Comparison of ENCODE assay signal across 9 cellular contexts in genomic region chr7:75639071-75639892, GRCh38.
DNase-seq lines count a peak whose midpoint lies in the region; ATAC-seq, FAIRE-seq and TF ChIP-seq lines count a peak whose summit lies in the region.
"Had no signal": no experiment of that assay in that cellular context is flagged by ENCODE, and none has a peak within 500 bp of the region (broad histone marks: within the 10 kb centered on the region; RNA-seq: fewer than 3 reads in every experiment).

No MANE protein-coding gene starts in this region.

- H3K4me1 Mint-ChIP-seq in activated CD8-positive, alpha-beta memory T cell treated with anti-CD3 and anti-CD28 coated beads, Interleukin-2, amount 10 ng/mL, durations not matched to agents 7 days and 5 days: peaks cover 14% of the 10 kb centered on the region

- peak; percentile 68 for FAIRE-seq in endothelial cell of umbilical vein (lab: Jason Lieb, UNC)
- FAIRE-seq: endometrium had no signal

- H3K9me3 ChIP-seq in endothelial cell of umbilical vein (replicated peaks; ENCODE audit: control insufficient read depth, insufficient read depth, low read length) (no peaks in the 10 kb centered on the region), mononuclear cell (ENCODE audit: low read depth, low read length) (no peaks in the 10 kb centered on the region)

- CTCF ChIA-PET in activated CD8-positive, alpha-beta memory T cell treated with anti-CD3 and anti-CD28 coated beads, Interleukin-2, amount 10 ng/mL, durations not matched to agents 7 days and 5 days (lab: Charles Lee): interaction anchor here (0.8 kb wide), 1 partner anchor 43 kb away, joined by 3 read pairs; no protein-coding TSS in a partner anchor
- CTCF ChIA-PET in endothelial cell of umbilical vein (lab: Charles Lee): interaction anchor here (2.1 kb wide), 1 partner anchor 123 kb away, joined by 10 read pairs; no protein-coding TSS in a partner anchor

- H3K79me2 ChIP-seq in endothelial cell of umbilical vein (ENCODE audit: control insufficient read depth, insufficient read depth, low read length): no peaks in the 10 kb centered on the region

- DNase-seq in GM06990 (ENCODE audit: extremely low read depth, insufficient read length) (peak; percentile 50), NCI-H1417 (lab: John Stamatoyannopoulos, UW) (peak; percentile 47 to 81 (median 78)), endothelial cell of umbilical vein (ENCODE audit: low read depth, low spot score) (peak; percentile 44), substantia nigra (lab: John Stamatoyannopoulos, UW) (peak in 43 of 49 donors; percentile 20 to 86 (median 64)), epidermal melanocyte (ENCODE audit: insufficient read length, low spot score) (no peak), erythroblast (lab: John Stamatoyannopoulos, UW) (no peak)
- peak; percentile 44 for DNase-seq in activated CD8-positive, alpha-beta memory T cell treated with anti-CD3 and anti-CD28 coated beads, Interleukin-2, amount 10 ng/mL, durations not matched to agents 7 days and 5 days

- no peaks in the 10 kb centered on the region for H3K9me3 Mint-ChIP-seq in activated CD8-positive, alpha-beta memory T cell treated with anti-CD3 and anti-CD28 coated beads, Interleukin-2, amount 10 ng/mL, durations not matched to agents 7 days and 5 days (ENCODE audit: low read depth)

- intact Hi-C loops in endothelial cell of umbilical vein (cut with micrococcal nuclease): loop anchor here (2.0 to 10.0 kb wide), 3 partner anchors 38 to 114 kb away; partner anchors contain the start of gene HIP1

- no peaks in the 10 kb centered on the region for H3K36me3 Mint-ChIP-seq in activated CD8-positive, alpha-beta memory T cell treated with anti-CD3 and anti-CD28 coated beads, Interleukin-2, amount 10 ng/mL, durations not matched to agents 7 days and 5 days

- peak overlapping the region; percentile 80 for H3K4me3 Mint-ChIP-seq in activated CD8-positive, alpha-beta memory T cell treated with anti-CD3 and anti-CD28 coated beads, Interleukin-2, amount 10 ng/mL, durations not matched to agents 7 days and 5 days

- peak overlapping the region; percentile 91 for H2AFZ ChIP-seq in endothelial cell of umbilical vein (ENCODE audit: low read depth, low read length)

- H3K4me2 ChIP-seq in endothelial cell of umbilical vein (ENCODE audit: insufficient read depth, low read length): peak overlapping the region; percentile 59

- H4K20me1 ChIP-seq in endothelial cell of umbilical vein (replicated peaks; ENCODE audit: control insufficient read depth, extremely low read depth, insufficient read depth, low read length): no peaks in the 10 kb centered on the region

- H3K27ac Mint-ChIP-seq in activated CD8-positive, alpha-beta memory T cell treated with anti-CD3 and anti-CD28 coated beads, Interleukin-2, amount 10 ng/mL, durations not matched to agents 7 days and 5 days: no peak overlapping the region

- POLR2A ChIA-PET in endothelial cell of umbilical vein (lab: Charles Lee): interaction anchor here (0.6 kb wide), 1 partner anchor 101 kb away, joined by 3 read pairs; no protein-coding TSS in a partner anchor

- peak; percentile 25 for ATAC-seq in activated CD8-positive, alpha-beta memory T cell treated with anti-CD3 and anti-CD28 coated beads, Interleukin-2, amount 10 ng/mL, durations not matched to agents 7 days and 5 days

- TF ChIP-seq POLR2A in endothelial cell of umbilical vein (IDR thresholded peaks at IDR 0.05; ENCODE audit: low read depth, low read length) (peak; percentile 13), erythroblast (IDR thresholded peaks at IDR 0.05; ENCODE audit: low read length) (no peak)

- no peaks in the 10 kb centered on the region for H3K36me3 ChIP-seq in GM06990 (ENCODE audit: control insufficient read depth, insufficient read depth, low read length)
- H3K36me3 ChIP-seq in endothelial cell of umbilical vein (ENCODE audit: control insufficient read depth in 2 of 2, extremely low read depth in 1 of 2, insufficient read depth in 2 of 2, low read length in 2 of 2): no peaks in the 10 kb centered on the region

- no peaks in the 10 kb centered on the region for H3K9me1 ChIP-seq in endothelial cell of umbilical vein (replicated peaks; ENCODE audit: control insufficient read depth, extremely low read depth, insufficient read depth, low read length)

- H3K27me3 Mint-ChIP-seq in activated CD8-positive, alpha-beta memory T cell treated with anti-CD3 and anti-CD28 coated beads, Interleukin-2, amount 10 ng/mL, durations not matched to agents 7 days and 5 days: peaks cover 4% of the 10 kb centered on the region

- dilution Hi-C loops in endothelial cell of umbilical vein (cut with MboI; ENCODE audit: extremely low pct_ligation_motif_present, low sequenced_read_pairs): no loop called here

- no peaks in the 10 kb centered on the region for H3K27me3 ChIP-seq in GM06990 (replicated peaks; ENCODE audit: control insufficient read depth, insufficient read depth, low read length)
- H3K27me3 ChIP-seq in endothelial cell of umbilical vein (ENCODE audit: control insufficient read depth in 2 of 2, insufficient read depth in 2 of 2, low read length in 2 of 2): no peaks in the 10 kb centered on the region
- no peaks in the 10 kb centered on the region for H3K27me3 ChIP-seq in mononuclear cell (ENCODE audit: insufficient read depth, low read length)

- peaks cover 11% of the 10 kb centered on the region for H3K4me1 ChIP-seq in endothelial cell of umbilical vein (ENCODE audit: control insufficient read depth, extremely low read depth, insufficient read depth, low read length)
- H3K4me1 ChIP-seq in mononuclear cell (ENCODE audit: insufficient read depth, low read length): peaks cover 23% of the 10 kb centered on the region

- TF ChIP-seq CTCF in GM06990 (IDR thresholded peaks at IDR 0.05; ENCODE audit: insufficient read depth, low read length, poor library complexity, severe bottlenecking): no peak
- no peak for TF ChIP-seq CTCF in endothelial cell of umbilical vein (IDR thresholded peaks at IDR 0.05; ENCODE audit: extremely low read depth in 1 of 2, insufficient read depth in 1 of 2, low read depth in 1 of 2, low read length in 2 of 2)

- peak overlapping the region; percentile 63 for H3K9ac ChIP-seq in endothelial cell of umbilical vein (replicated peaks; ENCODE audit: extremely low read depth, insufficient read depth, low read length)

- BruUV-seq in endothelial cell of umbilical vein (replicated peaks; lab: Mats Ljungman, UMichigan): no TSS peak

- H3K27ac ChIP-seq in endothelial cell of umbilical vein (ENCODE audit: insufficient read depth, low read depth, low read length) (peak overlapping the region; percentile 53), substantia nigra (ENCODE audit: low read depth, low read length, poor library complexity, severe bottlenecking) (peak overlapping the region; percentile 97)

- H3K4me3 ChIP-seq in GM06990 (replicated peaks; ENCODE audit: low read depth, low read length) (peak overlapping the region; percentile 79), endothelial cell of umbilical vein (replicated peaks in 1 of 3; ENCODE audit: insufficient read depth in 1 of 3, low read depth in 1 of 3, low read length in 3 of 3) (peak overlapping the region; percentile 56 to 88 (median 57)), mononuclear cell (ENCODE audit: low read length) (peak overlapping the region; percentile 50)

TF ChIP-seq in endothelial cell of umbilical vein, 7 proteins besides CTCF, POLR2A, EP300 and RAD21:
- TF ChIP-seq MAX (IDR thresholded peaks at IDR 0.05; ENCODE audit: insufficient read depth, insufficient read length) (no peak), GATA2 (IDR thresholded peaks at IDR 0.05; ENCODE audit: insufficient read depth, insufficient read length, low read depth, low read length) (no peak), MYC (IDR thresholded peaks at IDR 0.05; ENCODE audit: low read depth, low read length) (peak; percentile 48), POLR2AphosphoS5 (IDR thresholded peaks at IDR 0.05; ENCODE audit: insufficient read depth, low read depth, low read length) (peak; percentile 16)

Comparison
In these comparisons a context has a peak if more than half of its experiments do, and no peak if none do; other contexts are left out.
1. DNase-seq: peak in GM06990 (single experiment), NCI-H1417 (3 of 3), activated CD8-positive, alpha-beta memory T cell treated with anti-CD3 and anti-CD28 coated beads, Interleukin-2, amount 10 ng/mL, durations not matched to agents 7 days and 5 days (single experiment), endothelial cell of umbilical vein (single experiment) and substantia nigra (43 of 49); none in epidermal melanocyte (single experiment) and erythroblast (0 of 2).
2. Peak in every context shown above with its lines, with median percentiles within 50 percentile points of each other: H3K4me3 ChIP-seq.